Comparison of ENCODE assay signal across 1 cellular context in genomic region chr22:35131423-35132050, GRCh38.
A peak's percentile ranks its signal among the peaks of the same experiment; 100 is the strongest.
TF ChIP-seq lines count a peak whose summit lies in the region.

No MANE protein-coding gene starts in this region.

TF ChIP-seq in K562, 482 proteins besides CTCF, POLR2A, EP300 and RAD21:
- TF ChIP-seq UBTF (IDR thresholded peaks at IDR 0.05; ENCODE audit: borderline replicate concordance in 1 of 2, low read depth in 2 of 2, low read length in 2 of 2): 0 out of 4 replicates have a peak, but pooled peaks of 1 of the 2 experiments have one; percentile 38
- 0 out of 4 replicates have a peak, but pooled peaks of 1 of the 2 experiments have one; percentile 25 for TF ChIP-seq HDAC1 (IDR thresholded peaks at IDR 0.05)
- TF ChIP-seq CBFA2T3 (IDR thresholded peaks at IDR 0.05): peak; percentile 80
- TF ChIP-seq ARID1B (IDR thresholded peaks at IDR 0.05): peak; percentile 84
- peak; percentile 33; the same call in 1 of the 2 replicates for TF ChIP-seq KLF16 (IDR thresholded peaks at IDR 0.05)
- TF ChIP-seq CBX1 (IDR thresholded peaks at IDR 0.05; ENCODE audit: low read depth): no peak
- TF ChIP-seq ZKSCAN3 (CRISPR knock-in tag; IDR thresholded peaks at IDR 0.05): no peak
- TF ChIP-seq DPF2 (IDR thresholded peaks at IDR 0.05): peak; percentile 66; the same call in 1 of the 2 replicates
- no peak for TF ChIP-seq ZC3H4 (CRISPR knock-in tag; IDR thresholded peaks at IDR 0.05; ENCODE audit: borderline replicate concordance)
- no peak for TF ChIP-seq PHB (CRISPR knock-in tag; IDR thresholded peaks at IDR 0.05)
- TF ChIP-seq TEAD4 (IDR thresholded peaks at IDR 0.05; ENCODE audit: low read length): peak; percentile 61
- TF ChIP-seq TEAD4 (CRISPR knock-in tag; IDR thresholded peaks at IDR 0.05; ENCODE audit: borderline replicate concordance): no peak
- TF ChIP-seq ZNF395 (CRISPR knock-in tag; IDR thresholded peaks at IDR 0.05): no peak
- TF ChIP-seq ESRRB (CRISPR knock-in tag; IDR thresholded peaks at IDR 0.05; ENCODE audit: borderline replicate concordance): no peak
- peak; percentile 63 for TF ChIP-seq ARID3A (IDR thresholded peaks at IDR 0.05; ENCODE audit: borderline replicate concordance, low read depth, low read length)
- no peak for TF ChIP-seq ARID2 (IDR thresholded peaks at IDR 0.05)
- no peak for TF ChIP-seq THRAP3 (IDR thresholded peaks at IDR 0.05; ENCODE audit: borderline replicate concordance)
- peak; percentile 54 for TF ChIP-seq SMARCE1 (IDR thresholded peaks at IDR 0.05)
- TF ChIP-seq RCOR1 (IDR thresholded peaks at IDR 0.05; ENCODE audit: borderline replicate concordance in 1 of 2, low read depth in 2 of 2, low read length in 2 of 2): peak in 1 of 2 experiments; percentile 64; a peak in 1 of 4 replicates
- TF ChIP-seq ZNF830 (CRISPR knock-in tag; IDR thresholded peaks at IDR 0.05): no peak
- peak; percentile 26; the same call in 1 of the 2 replicates for TF ChIP-seq CREM (IDR thresholded peaks at IDR 0.05; ENCODE audit: low read depth)
- TF ChIP-seq POLR2G (IDR thresholded peaks at IDR 0.05; ENCODE audit: low read depth, low read length): no peak
- no peak for TF ChIP-seq SUPT5H (IDR thresholded peaks at IDR 0.05)
- TF ChIP-seq CCNT2 (IDR thresholded peaks at IDR 0.05; ENCODE audit: borderline replicate concordance, extremely low read depth, insufficient read length, low read depth, low read length): peak; percentile 23
- peak; percentile 75; the same call in 1 of the 2 replicates for TF ChIP-seq SPI1 (IDR thresholded peaks at IDR 0.05; ENCODE audit: borderline replicate concordance, low read depth, low read length)
- peak; percentile 65 for TF ChIP-seq TAL1 (IDR thresholded peaks at IDR 0.05)
- no peak for TF ChIP-seq MEIS2 (IDR thresholded peaks at IDR 0.05; ENCODE audit: partially characterized antibody)
- TF ChIP-seq KLF6 (CRISPR knock-in tag; IDR thresholded peaks at IDR 0.05; ENCODE audit: borderline replicate concordance): no peak
- peak; percentile 39; the same call in 1 of the 2 replicates for TF ChIP-seq NFE2 (IDR thresholded peaks at IDR 0.05; ENCODE audit: low read depth)
- peak; percentile 52; the same call in 1 of the 2 replicates for TF ChIP-seq NCOR1 (IDR thresholded peaks at IDR 0.05)
- TF ChIP-seq PREB (CRISPR knock-in tag; IDR thresholded peaks at IDR 0.05): no peak
- TF ChIP-seq SMARCA4 (IDR thresholded peaks at IDR 0.05): peak; percentile 58
- TF ChIP-seq CBFA2T2 (conservative IDR thresholded peaks at IDR 0.05): peak; percentile 64
- TF ChIP-seq C11orf30 (IDR thresholded peaks at IDR 0.05; ENCODE audit: low read depth): no peak
- TF ChIP-seq ZNF212 (CRISPR knock-in tag; IDR thresholded peaks at IDR 0.05): no peak
- TF ChIP-seq TSHZ1 (CRISPR knock-in tag; IDR thresholded peaks at IDR 0.05): no peak
- TF ChIP-seq KDM1A (IDR thresholded peaks at IDR 0.05): peak; percentile 32 to 57; a peak in 2 of 4 replicates
- TF ChIP-seq ZNF277 (CRISPR knock-in tag; IDR thresholded peaks at IDR 0.05; ENCODE audit: borderline replicate concordance): no peak
- 0 out of 2 replicates have a peak, but pooled peaks have one; percentile 47 for TF ChIP-seq TCF3 (CRISPR knock-in tag; IDR thresholded peaks at IDR 0.05)
- peak; percentile 47 for TF ChIP-seq MTA2 (IDR thresholded peaks at IDR 0.05; ENCODE audit: low read depth)
- TF ChIP-seq POLR2AphosphoS5 (IDR thresholded peaks at IDR 0.05; ENCODE audit: control insufficient read depth, insufficient read depth, low read depth, low read length): no peak
- TF ChIP-seq CTBP1 (IDR thresholded peaks at IDR 0.05; ENCODE audit: borderline replicate concordance): 0 out of 2 replicates have a peak, but pooled peaks have one; percentile 36
- TF ChIP-seq NCOA6 (IDR thresholded peaks at IDR 0.05): no peak
- TF ChIP-seq ZNF384 (IDR thresholded peaks at IDR 0.05; ENCODE audit: low read depth, low read length): no peak
- TF ChIP-seq ZEB2 (IDR thresholded peaks at IDR 0.05): 0 out of 2 replicates have a peak, but pooled peaks have one; percentile 27
